Comparison of ENCODE assay signal across 23 cellular contexts in genomic region chr6:97423190-97423589, GRCh38.
DNase-seq lines count a peak whose midpoint lies in the region; ATAC-seq and TF ChIP-seq lines count a peak whose summit lies in the region.
"Had no signal": no experiment of that assay in that cellular context is flagged by ENCODE, and none has a peak within 500 bp of the region (broad histone marks: within the 10 kb centered on the region; RNA-seq: fewer than 3 reads in every experiment).

No MANE protein-coding gene starts in this region.

- H3K9me3 ChIP-seq in WERI-Rb-1 (ENCODE audit: severe bottlenecking) (peaks cover 13% of the 10 kb centered on the region), Peyer's patch (no peaks in the 10 kb centered on the region)
- H3K9me3 ChIP-seq: MG63 had no signal

- H3K27ac ChIP-seq in WERI-Rb-1, result no peak overlapping the region
- H3K27ac ChIP-seq in Peyer's patch, result no peak overlapping the region
- H3K27ac ChIP-seq: coronary artery, PC-9, stomach had no signal

- H3K27me3 ChIP-seq in WERI-Rb-1 (ENCODE audit: insufficient read depth, low read depth, severe bottlenecking), result no peaks in the 10 kb centered on the region
- H3K27me3 ChIP-seq in Peyer's patch, result no peaks in the 10 kb centered on the region
- H3K27me3 ChIP-seq: MG63, stomach had no signal

- H3K4me3 ChIP-seq in WERI-Rb-1 (ENCODE audit: low read depth, low read length) (no peak overlapping the region), Peyer's patch (no peak overlapping the region)
- H3K4me3 ChIP-seq: coronary artery, MG63, PC-9, stomach had no signal

- no peaks in the 10 kb centered on the region for H3K4me1 ChIP-seq in Peyer's patch
- H3K4me1 ChIP-seq: stomach had no signal

- TF ChIP-seq POLR2A in Peyer's patch (IDR thresholded peaks at IDR 0.05), result no peak

- TF ChIP-seq CTCF in WERI-Rb-1 (IDR thresholded peaks at IDR 0.05; ENCODE audit: low read depth, low read length) (no peak), Peyer's patch (IDR thresholded peaks at IDR 0.05) (no peak)

- no peak for DNase-seq in NCI-H510A treated with DMSO at 0.1 percent for 48 hours (lab: John Stamatoyannopoulos, UW)
- no peak for DNase-seq in NCI-H1694 treated with DMSO at 0.1 percent for 48 hours (lab: John Stamatoyannopoulos, UW)
- no peak for DNase-seq in WERI-Rb-1
- DNase-seq in Peyer's patch, result no peak
- DNase-seq: ACHN; activated CD4-positive, alpha-beta T cell treated with anti-CD3 and anti-CD28 coated beads, Interleukin-2, amount 50 U/mL, for 1 hour; activated naive CD4-positive, alpha-beta T cell treated with anti-CD3 and anti-CD28 coated beads, Interleukin-2, amount 50 U/mL, for 16 hours; activated T-cell treated with anti-CD3 and anti-CD28 coated beads for 4 hours; DMS53; HCEC 1CT; left cardiac atrium; MG63; NCI-H2081 treated with DMSO at 0.1 percent for 48 hours; NCI-H524; PC-9; right cardiac atrium; stomach had no signal

- H3K36me3 ChIP-seq in WERI-Rb-1 (no peaks in the 10 kb centered on the region), Peyer's patch (no peaks in the 10 kb centered on the region)
- H3K36me3 ChIP-seq: MG63, stomach had no signal

- peak; percentile 59 for ATAC-seq in GM18858 (IDR thresholded peaks at IDR 0.05; ENCODE audit: unreplicated experiment)
- ATAC-seq in GM19468 (IDR thresholded peaks at IDR 0.05; ENCODE audit: extremely low read depth, unreplicated experiment), result peak; percentile 62
- ATAC-seq in HG02623 (IDR thresholded peaks at IDR 0.05; ENCODE audit: unreplicated experiment), result peak; percentile 60
- ATAC-seq in HG03196 (IDR thresholded peaks at IDR 0.05; ENCODE audit: unreplicated experiment), result peak; percentile 65
- ATAC-seq: left cardiac atrium, right cardiac atrium, SK-N-SH treated with all-trans-retinoic acid at 6 μM for 48 hours had no signal
